1 cellular context compared by ENCODE assay signal in the genomic region with DNA sequence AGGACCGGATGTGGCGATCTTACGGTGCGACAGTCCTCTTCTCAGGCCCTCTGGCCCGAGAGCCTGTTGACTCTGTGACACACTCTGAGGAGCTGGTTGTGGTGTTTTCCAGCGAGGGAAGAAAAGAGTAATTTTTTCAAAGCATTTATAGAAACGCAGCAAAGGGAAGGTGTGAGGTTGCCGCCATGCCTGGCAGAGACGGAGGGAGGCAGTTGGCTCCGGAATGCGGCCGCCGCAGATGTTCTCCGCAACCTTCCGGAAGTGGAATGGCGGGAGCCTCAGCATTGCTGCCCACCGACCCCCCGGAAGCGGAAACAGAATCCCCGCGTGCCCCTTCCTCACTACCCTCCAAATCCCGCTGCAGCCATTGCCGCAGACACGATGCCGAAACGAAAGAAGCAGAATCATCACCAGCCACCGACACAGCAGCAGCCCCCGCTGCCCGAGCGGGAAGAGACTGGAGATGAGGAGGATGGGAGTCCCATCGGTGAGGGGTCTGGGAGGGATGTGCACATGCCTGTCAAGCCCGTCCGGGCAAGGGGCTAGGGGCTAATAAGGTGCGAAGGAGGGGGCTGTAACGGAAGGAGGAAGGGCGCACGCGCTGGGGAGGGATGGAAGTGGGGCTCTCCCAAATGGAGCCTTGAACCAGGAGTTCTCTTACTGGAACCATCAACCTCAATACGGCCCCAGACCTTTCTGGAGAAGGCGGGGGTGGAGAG.
TF ChIP-seq lines count a peak whose summit lies in the region.

A gene with protein sequence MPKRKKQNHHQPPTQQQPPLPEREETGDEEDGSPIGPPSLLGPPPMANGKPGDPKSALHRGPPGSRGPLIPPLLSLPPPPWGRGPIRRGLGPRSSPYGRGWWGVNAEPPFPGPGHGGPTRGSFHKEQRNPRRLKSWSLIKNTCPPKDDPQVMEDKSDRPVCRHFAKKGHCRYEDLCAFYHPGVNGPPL (plus strand): TSS at position 332 of the 719 bp plus-strand sequence. CDS start 50 bp downstream, at position 382.

TF ChIP-seq in WTC11, 78 proteins besides CTCF, POLR2A, EP300 and RAD21 (continued from another document and continues in another):
- TF ChIP-seq, protein P1, sequence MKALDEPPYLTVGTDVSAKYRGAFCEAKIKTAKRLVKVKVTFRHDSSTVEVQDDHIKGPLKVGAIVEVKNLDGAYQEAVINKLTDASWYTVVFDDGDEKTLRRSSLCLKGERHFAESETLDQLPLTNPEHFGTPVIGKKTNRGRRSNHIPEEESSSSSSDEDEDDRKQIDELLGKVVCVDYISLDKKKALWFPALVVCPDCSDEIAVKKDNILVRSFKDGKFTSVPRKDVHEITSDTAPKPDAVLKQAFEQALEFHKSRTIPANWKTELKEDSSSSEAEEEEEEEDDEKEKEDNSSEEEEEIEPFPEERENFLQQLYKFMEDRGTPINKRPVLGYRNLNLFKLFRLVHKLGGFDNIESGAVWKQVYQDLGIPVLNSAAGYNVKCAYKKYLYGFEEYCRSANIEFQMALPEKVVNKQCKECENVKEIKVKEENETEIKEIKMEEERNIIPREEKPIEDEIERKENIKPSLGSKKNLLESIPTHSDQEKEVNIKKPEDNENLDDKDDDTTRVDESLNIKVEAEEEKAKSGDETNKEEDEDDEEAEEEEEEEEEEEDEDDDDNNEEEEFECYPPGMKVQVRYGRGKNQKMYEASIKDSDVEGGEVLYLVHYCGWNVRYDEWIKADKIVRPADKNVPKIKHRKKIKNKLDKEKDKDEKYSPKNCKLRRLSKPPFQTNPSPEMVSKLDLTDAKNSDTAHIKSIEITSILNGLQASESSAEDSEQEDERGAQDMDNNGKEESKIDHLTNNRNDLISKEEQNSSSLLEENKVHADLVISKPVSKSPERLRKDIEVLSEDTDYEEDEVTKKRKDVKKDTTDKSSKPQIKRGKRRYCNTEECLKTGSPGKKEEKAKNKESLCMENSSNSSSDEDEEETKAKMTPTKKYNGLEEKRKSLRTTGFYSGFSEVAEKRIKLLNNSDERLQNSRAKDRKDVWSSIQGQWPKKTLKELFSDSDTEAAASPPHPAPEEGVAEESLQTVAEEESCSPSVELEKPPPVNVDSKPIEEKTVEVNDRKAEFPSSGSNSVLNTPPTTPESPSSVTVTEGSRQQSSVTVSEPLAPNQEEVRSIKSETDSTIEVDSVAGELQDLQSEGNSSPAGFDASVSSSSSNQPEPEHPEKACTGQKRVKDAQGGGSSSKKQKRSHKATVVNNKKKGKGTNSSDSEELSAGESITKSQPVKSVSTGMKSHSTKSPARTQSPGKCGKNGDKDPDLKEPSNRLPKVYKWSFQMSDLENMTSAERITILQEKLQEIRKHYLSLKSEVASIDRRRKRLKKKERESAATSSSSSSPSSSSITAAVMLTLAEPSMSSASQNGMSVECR (CRISPR knock-in tag; IDR thresholded peaks at IDR 0.05; ENCODE audit: borderline replicate concordance) = peak; percentile 94; the same call in 1 of the 2 replicates
- TF ChIP-seq, protein P2, sequence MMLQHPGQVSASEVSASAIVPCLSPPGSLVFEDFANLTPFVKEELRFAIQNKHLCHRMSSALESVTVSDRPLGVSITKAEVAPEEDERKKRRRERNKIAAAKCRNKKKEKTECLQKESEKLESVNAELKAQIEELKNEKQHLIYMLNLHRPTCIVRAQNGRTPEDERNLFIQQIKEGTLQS (CRISPR knock-in tag; conservative IDR thresholded peaks at IDR 0.05) = peak; percentile 51; the same call in 1 of the 2 replicates
- TF ChIP-seq ZNF671 (CRISPR knock-in tag; IDR thresholded peaks at IDR 0.05) (no peak), ZNF317 (CRISPR knock-in tag; IDR thresholded peaks at IDR 0.05; ENCODE audit: borderline replicate concordance, low read depth) (0 out of 2 replicates have a peak, but pooled peaks have one; percentile 50), NR3C1 (CRISPR knock-in tag; conservative IDR thresholded peaks at IDR 0.05; ENCODE audit: low read depth) (no peak), SMAD4 (CRISPR knock-in tag; IDR thresholded peaks at IDR 0.05) (peak; percentile 89; the same call in 1 of the 2 replicates), NFATC4 (CRISPR knock-in tag; IDR thresholded peaks at IDR 0.05) (no peak), FOXP1 (CRISPR knock-in tag; IDR thresholded peaks at IDR 0.05; ENCODE audit: borderline replicate concordance) (peak; percentile 98), CREB1 (CRISPR knock-in tag; IDR thresholded peaks at IDR 0.05) (peak; percentile 76; the same call in 1 of the 2 replicates), ZNF396 (CRISPR knock-in tag; IDR thresholded peaks at IDR 0.05; ENCODE audit: borderline replicate concordance) (no peak), PRRX2 (CRISPR knock-in tag; IDR thresholded peaks at IDR 0.05) (no peak), HMGA2 (CRISPR knock-in tag; IDR thresholded peaks at IDR 0.05) (no peak; the same call in 1 of the 2 replicates), NR1H2 (CRISPR knock-in tag; IDR thresholded peaks at IDR 0.05) (0 out of 2 replicates have a peak, but pooled peaks have one; percentile 82), KAT7 (CRISPR knock-in tag; IDR thresholded peaks at IDR 0.05; ENCODE audit: borderline replicate concordance) (0 out of 2 replicates have a peak, but pooled peaks have one; percentile 66), CREM (CRISPR knock-in tag; IDR thresholded peaks at IDR 0.05) (peak; percentile 92), RELA (CRISPR knock-in tag; IDR thresholded peaks at IDR 0.05; ENCODE audit: borderline replicate concordance) (no peak; the same call in 1 of the 2 replicates), ELF4 (CRISPR knock-in tag; IDR thresholded peaks at IDR 0.05; ENCODE audit: low read depth) (no peak), ZNF416 (CRISPR knock-in tag; IDR thresholded peaks at IDR 0.05) (no peak), JUN (CRISPR knock-in tag; IDR thresholded peaks at IDR 0.05) (no peak; the same call in none of the 2 replicates), SP1 (CRISPR knock-in tag; conservative IDR thresholded peaks at IDR 0.05) (peak; percentile 72; the same call in 1 of the 2 replicates), TP53 (CRISPR knock-in tag; IDR thresholded peaks at IDR 0.05) (no peak; the same call in 1 of the 2 replicates), SOX15 (CRISPR knock-in tag; IDR thresholded peaks at IDR 0.05) (no peak), ZNF263 (CRISPR knock-in tag; IDR thresholded peaks at IDR 0.05; ENCODE audit: low read depth) (no peak), NFYB (CRISPR knock-in tag; conservative IDR thresholded peaks at IDR 0.05; ENCODE audit: low read depth) (no peak; the same call in 1 of the 2 replicates)
- TF ChIP-seq, protein P3, sequence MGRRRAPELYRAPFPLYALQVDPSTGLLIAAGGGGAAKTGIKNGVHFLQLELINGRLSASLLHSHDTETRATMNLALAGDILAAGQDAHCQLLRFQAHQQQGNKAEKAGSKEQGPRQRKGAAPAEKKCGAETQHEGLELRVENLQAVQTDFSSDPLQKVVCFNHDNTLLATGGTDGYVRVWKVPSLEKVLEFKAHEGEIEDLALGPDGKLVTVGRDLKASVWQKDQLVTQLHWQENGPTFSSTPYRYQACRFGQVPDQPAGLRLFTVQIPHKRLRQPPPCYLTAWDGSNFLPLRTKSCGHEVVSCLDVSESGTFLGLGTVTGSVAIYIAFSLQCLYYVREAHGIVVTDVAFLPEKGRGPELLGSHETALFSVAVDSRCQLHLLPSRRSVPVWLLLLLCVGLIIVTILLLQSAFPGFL (CRISPR knock-in tag; IDR thresholded peaks at IDR 0.05; ENCODE audit: borderline replicate concordance) = no peak
- TF ChIP-seq, protein P4, sequence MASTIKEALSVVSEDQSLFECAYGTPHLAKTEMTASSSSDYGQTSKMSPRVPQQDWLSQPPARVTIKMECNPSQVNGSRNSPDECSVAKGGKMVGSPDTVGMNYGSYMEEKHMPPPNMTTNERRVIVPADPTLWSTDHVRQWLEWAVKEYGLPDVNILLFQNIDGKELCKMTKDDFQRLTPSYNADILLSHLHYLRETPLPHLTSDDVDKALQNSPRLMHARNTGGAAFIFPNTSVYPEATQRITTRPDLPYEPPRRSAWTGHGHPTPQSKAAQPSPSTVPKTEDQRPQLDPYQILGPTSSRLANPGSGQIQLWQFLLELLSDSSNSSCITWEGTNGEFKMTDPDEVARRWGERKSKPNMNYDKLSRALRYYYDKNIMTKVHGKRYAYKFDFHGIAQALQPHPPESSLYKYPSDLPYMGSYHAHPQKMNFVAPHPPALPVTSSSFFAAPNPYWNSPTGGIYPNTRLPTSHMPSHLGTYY (CRISPR knock-in tag; IDR thresholded peaks at IDR 0.05) = no peak
- TF ChIP-seq, protein P5, sequence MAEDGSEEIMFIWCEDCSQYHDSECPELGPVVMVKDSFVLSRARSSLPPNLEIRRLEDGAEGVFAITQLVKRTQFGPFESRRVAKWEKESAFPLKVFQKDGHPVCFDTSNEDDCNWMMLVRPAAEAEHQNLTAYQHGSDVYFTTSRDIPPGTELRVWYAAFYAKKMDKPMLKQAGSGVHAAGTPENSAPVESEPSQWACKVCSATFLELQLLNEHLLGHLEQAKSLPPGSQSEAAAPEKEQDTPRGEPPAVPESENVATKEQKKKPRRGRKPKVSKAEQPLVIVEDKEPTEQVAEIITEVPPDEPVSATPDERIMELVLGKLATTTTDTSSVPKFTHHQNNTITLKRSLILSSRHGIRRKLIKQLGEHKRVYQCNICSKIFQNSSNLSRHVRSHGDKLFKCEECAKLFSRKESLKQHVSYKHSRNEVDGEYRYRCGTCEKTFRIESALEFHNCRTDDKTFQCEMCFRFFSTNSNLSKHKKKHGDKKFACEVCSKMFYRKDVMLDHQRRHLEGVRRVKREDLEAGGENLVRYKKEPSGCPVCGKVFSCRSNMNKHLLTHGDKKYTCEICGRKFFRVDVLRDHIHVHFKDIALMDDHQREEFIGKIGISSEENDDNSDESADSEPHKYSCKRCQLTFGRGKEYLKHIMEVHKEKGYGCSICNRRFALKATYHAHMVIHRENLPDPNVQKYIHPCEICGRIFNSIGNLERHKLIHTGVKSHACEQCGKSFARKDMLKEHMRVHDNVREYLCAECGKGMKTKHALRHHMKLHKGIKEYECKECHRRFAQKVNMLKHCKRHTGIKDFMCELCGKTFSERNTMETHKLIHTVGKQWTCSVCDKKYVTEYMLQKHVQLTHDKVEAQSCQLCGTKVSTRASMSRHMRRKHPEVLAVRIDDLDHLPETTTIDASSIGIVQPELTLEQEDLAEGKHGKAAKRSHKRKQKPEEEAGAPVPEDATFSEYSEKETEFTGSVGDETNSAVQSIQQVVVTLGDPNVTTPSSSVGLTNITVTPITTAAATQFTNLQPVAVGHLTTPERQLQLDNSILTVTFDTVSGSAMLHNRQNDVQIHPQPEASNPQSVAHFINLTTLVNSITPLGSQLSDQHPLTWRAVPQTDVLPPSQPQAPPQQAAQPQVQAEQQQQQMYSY (CRISPR knock-in tag; IDR thresholded peaks at IDR 0.05) = peak; percentile 65
- TF ChIP-seq, protein P6, sequence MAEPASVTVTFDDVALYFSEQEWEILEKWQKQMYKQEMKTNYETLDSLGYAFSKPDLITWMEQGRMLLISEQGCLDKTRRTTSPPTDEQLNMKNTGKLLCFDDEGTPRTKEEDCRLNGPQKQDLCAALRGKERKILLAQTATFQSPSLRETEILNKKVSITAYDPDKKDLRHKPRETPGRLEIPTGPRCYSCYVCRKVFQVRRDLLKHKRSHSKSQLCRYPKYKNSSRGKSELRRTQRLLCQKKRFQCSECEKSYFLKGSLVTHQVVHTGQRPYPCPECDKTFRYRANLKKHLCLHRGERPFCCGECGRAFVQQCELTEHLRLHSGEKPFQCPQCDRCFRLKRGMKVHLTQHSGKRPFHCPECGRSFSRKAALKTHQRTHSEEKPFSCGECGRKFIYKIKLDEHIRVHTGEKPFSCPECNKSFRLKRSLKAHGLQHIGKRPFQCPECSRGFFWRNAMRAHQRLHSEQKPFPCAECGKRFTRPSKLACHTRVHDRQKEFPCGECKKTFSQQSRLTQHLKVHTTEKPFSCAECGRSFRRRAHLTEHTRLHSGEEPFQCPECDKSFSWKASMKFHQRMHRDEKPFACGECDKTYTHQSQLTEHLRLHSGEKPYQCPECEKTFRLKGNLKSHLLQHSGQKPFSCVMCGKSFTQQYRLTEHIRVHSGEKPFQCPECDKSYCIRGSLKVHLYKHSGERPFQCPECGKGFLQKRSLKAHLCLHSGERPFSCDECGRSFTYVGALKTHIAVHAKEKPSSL (CRISPR knock-in tag; conservative IDR thresholded peaks at IDR 0.05) = 0 out of 2 replicates have a peak, but pooled peaks have one; percentile 22
- TF ChIP-seq, protein P7, sequence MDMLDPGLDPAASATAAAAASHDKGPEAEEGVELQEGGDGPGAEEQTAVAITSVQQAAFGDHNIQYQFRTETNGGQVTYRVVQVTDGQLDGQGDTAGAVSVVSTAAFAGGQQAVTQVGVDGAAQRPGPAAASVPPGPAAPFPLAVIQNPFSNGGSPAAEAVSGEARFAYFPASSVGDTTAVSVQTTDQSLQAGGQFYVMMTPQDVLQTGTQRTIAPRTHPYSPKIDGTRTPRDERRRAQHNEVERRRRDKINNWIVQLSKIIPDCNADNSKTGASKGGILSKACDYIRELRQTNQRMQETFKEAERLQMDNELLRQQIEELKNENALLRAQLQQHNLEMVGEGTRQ (CRISPR knock-in tag; IDR thresholded peaks at IDR 0.05) = peak; percentile 56
- TF ChIP-seq, protein P8, sequence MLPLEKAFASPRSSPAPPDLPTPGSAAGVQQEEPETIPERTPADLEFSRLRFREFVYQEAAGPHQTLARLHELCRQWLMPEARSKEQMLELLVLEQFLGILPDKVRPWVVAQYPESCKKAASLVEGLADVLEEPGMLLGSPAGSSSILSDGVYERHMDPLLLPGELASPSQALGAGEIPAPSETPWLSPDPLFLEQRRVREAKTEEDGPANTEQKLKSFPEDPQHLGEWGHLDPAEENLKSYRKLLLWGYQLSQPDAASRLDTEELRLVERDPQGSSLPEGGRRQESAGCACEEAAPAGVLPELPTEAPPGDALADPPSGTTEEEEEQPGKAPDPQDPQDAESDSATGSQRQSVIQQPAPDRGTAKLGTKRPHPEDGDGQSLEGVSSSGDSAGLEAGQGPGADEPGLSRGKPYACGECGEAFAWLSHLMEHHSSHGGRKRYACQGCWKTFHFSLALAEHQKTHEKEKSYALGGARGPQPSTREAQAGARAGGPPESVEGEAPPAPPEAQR (CRISPR knock-in tag; IDR thresholded peaks at IDR 0.05) = no peak
- TF ChIP-seq, protein P9, sequence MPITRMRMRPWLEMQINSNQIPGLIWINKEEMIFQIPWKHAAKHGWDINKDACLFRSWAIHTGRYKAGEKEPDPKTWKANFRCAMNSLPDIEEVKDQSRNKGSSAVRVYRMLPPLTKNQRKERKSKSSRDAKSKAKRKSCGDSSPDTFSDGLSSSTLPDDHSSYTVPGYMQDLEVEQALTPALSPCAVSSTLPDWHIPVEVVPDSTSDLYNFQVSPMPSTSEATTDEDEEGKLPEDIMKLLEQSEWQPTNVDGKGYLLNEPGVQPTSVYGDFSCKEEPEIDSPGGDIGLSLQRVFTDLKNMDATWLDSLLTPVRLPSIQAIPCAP (CRISPR knock-in tag; IDR thresholded peaks at IDR 0.05) = peak; percentile 92; the same call in 1 of the 2 replicates
- TF ChIP-seq, protein P10, sequence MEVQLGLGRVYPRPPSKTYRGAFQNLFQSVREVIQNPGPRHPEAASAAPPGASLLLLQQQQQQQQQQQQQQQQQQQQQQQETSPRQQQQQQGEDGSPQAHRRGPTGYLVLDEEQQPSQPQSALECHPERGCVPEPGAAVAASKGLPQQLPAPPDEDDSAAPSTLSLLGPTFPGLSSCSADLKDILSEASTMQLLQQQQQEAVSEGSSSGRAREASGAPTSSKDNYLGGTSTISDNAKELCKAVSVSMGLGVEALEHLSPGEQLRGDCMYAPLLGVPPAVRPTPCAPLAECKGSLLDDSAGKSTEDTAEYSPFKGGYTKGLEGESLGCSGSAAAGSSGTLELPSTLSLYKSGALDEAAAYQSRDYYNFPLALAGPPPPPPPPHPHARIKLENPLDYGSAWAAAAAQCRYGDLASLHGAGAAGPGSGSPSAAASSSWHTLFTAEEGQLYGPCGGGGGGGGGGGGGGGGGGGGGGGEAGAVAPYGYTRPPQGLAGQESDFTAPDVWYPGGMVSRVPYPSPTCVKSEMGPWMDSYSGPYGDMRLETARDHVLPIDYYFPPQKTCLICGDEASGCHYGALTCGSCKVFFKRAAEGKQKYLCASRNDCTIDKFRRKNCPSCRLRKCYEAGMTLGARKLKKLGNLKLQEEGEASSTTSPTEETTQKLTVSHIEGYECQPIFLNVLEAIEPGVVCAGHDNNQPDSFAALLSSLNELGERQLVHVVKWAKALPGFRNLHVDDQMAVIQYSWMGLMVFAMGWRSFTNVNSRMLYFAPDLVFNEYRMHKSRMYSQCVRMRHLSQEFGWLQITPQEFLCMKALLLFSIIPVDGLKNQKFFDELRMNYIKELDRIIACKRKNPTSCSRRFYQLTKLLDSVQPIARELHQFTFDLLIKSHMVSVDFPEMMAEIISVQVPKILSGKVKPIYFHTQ (CRISPR knock-in tag; IDR thresholded peaks at IDR 0.05) = no peak
